ENCODE assay signal across 8 cellular contexts in the genomic region with DNA sequence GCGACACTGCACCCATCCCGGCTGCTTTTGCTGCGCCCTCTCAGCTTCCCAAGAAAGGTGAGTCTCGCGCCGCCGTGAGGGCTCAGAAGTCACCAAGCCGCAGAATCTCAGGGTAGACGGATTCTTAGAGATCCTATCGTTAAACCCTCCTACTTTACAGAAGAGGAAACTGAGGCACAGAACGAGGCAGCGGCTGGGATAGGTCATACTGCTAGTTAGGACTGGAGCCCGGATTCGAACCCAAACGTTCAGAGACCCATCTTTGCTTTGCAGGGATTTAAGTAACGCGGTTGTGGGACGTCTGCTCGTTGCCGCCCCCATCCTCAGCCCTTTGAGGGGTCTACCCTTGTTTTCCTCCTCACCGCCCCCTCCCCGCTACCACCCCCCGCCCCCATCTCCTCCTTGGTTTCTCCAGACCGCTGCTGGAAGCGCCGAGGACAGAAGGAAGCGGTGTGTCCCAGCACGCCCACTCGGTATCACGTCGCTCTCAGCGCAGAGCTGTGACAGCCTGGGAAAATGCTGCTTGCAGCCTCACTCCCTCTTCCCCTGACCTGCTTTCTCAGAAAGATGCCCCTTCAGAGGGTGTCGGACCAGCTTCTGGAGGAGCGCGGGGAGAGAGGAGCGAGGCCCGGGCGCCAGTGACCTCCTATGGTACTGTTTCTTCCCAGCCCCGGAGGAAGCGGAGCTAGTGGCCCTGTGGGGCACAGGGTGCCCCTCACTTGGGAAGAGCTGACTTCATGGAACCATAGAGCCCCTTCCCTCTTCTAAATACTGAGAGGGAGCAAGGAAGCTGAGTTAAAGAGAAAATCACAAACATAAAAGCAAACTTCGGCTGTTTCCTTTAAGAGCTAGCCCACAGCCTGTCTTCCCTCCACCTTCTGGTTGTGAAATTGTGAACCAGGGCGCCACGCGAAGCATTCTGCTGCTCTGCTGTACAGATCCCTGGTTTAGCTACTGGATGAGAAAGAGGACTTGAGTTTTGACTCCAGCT. TPM values are rescaled to one million over a fixed set of nuclear protein-coding genes. Genes with fewer than 3 reads are reported as not detected.
DNase-seq lines count a peak whose midpoint lies in the region; ATAC-seq and TF ChIP-seq lines count a peak whose summit lies in the region.

No MANE protein-coding gene starts in this region.

- peak; percentile 10 for DNase-seq in NCI-H748 (lab: John Stamatoyannopoulos, UW; ENCODE audit: unreplicated experiment)
- no peak for DNase-seq in NCI-H748 treated with DMSO at 0.1 percent for 48 hours (lab: John Stamatoyannopoulos, UW)
- peak; percentile 57 for DNase-seq in KBM-7
- peak; percentile 46 for DNase-seq in activated CD4-positive, alpha-beta T cell treated with anti-CD3 and anti-CD28 coated beads for 48 hours
- peak; percentile 63 for DNase-seq in dermis blood vessel endothelial cell
- peak; percentile 58 to 84 for DNase-seq in left lung
- DNase-seq in stimulated activated CD4-positive, alpha-beta T cell treated with anti-CD3 and anti-CD28 coated beads, Interleukin-4, amount 100 ng/mL, for 24 hours, result peak; percentile 28
- no peak for DNase-seq in T1000 (lab: John Stamatoyannopoulos, UW)

- in situ Hi-C loops in KBM-7 (cut with MboI; ENCODE audit: low pct_unique_long_range_greater_than_20kb, low sequenced_read_pairs), result no loop called here

- TF ChIP-seq CTCF in left lung (IDR thresholded peaks at IDR 0.05), result no peak

- H3K9me3 ChIP-seq in left lung, result no peaks in the 10 kb centered on the region

- H3K27me3 ChIP-seq in left lung, result no peaks in the 10 kb centered on the region

- peaks cover 0 to 37% of the 10 kb centered on the region in 2 donors for H3K4me1 ChIP-seq in left lung

- H3K27ac ChIP-seq in left lung, result peak overlapping the region; percentile 87 to 95

- peak overlapping the region; percentile 78 to 87 for H3K4me3 ChIP-seq in left lung

- no peaks in the 10 kb centered on the region for H3K36me3 ChIP-seq in left lung

- ATAC-seq in left lung, result peak; percentile 64

- intact Hi-C loops in left lung (cut with DNase I), result no loop called here

RNA-seq across cellular contexts. Expression of gene IL1RAP, which starts 0.6 kb away (rescaled TPM):
- 3.5 and 6.3 TPM in 2 replicates for total RNA-seq in dermis blood vessel endothelial cell
- 10 to 100 TPM; 21.3 to 32.5 TPM for total RNA-seq in left lung

Comparison
In these comparisons a context has a peak if more than half of its experiments do, and no peak if none do; other contexts are left out.
1. DNase-seq: peak in NCI-H748 (single experiment), KBM-7 (single experiment), activated CD4-positive, alpha-beta T cell treated with anti-CD3 and anti-CD28 coated beads for 48 hours (single experiment), dermis blood vessel endothelial cell (single experiment), left lung (2 of 2) and stimulated activated CD4-positive, alpha-beta T cell treated with anti-CD3 and anti-CD28 coated beads, Interleukin-4, amount 100 ng/mL, for 24 hours (single experiment); none in NCI-H748 treated with DMSO at 0.1 percent for 48 hours (single experiment) and T1000 (single experiment).